In genomic region chr2:45833968-45834344, GRCh38 we compare ENCODE assay signal across 10 cellular contexts.
DNase-seq lines count a peak whose midpoint lies in the region; ATAC-seq and TF ChIP-seq lines count a peak whose summit lies in the region.
"Had no signal": no experiment of that assay in that cellular context is flagged by ENCODE, and none has a peak within 500 bp of the region (broad histone marks: within the 10 kb centered on the region; RNA-seq: fewer than 3 reads in every experiment).

No MANE protein-coding gene starts in this region.

- H3K36me3 ChIP-seq in CD8-positive, alpha-beta T cell (ENCODE audit: insufficient read depth, low read length) = no peaks in the 10 kb centered on the region
- H3K36me3 ChIP-seq: SJSA1 had no signal

- peaks cover 15% of the 10 kb centered on the region for H3K9me3 Mint-ChIP-seq in CD8-positive, alpha-beta T cell

- no peak overlapping the region for H3K4me3 Mint-ChIP-seq in CD8-positive, alpha-beta T cell
- H3K4me3 Mint-ChIP-seq: CD4-positive, alpha-beta memory T cell had no signal

- H3K9me3 ChIP-seq in CD8-positive, alpha-beta T cell (ENCODE audit: low read length) = no peaks in the 10 kb centered on the region
- H3K9me3 ChIP-seq: SJSA1 had no signal

- H3K27ac ChIP-seq in CD8-positive, alpha-beta T cell (ENCODE audit: low read depth, low read length) = no peak overlapping the region
- H3K27ac ChIP-seq: SJSA1 had no signal

- peaks cover 4% of the 10 kb centered on the region for H3K36me3 Mint-ChIP-seq in CD8-positive, alpha-beta T cell

- H3K4me1 Mint-ChIP-seq in CD8-positive, alpha-beta T cell (ENCODE audit: low read depth) = peaks cover 4% of the 10 kb centered on the region

- no peak overlapping the region for H3K4me3 ChIP-seq in GM12864 (ENCODE audit: low read depth, low read length)
- no peak overlapping the region for H3K4me3 ChIP-seq in CD8-positive, alpha-beta T cell (ENCODE audit: low read depth, low read length)
- H3K4me3 ChIP-seq: SJSA1 had no signal

- H3K27ac Mint-ChIP-seq in CD8-positive, alpha-beta T cell = no peak overlapping the region
- H3K27ac Mint-ChIP-seq: CD4-positive, alpha-beta memory T cell had no signal

- CTCF ChIA-PET in CD8-positive, alpha-beta T cell (lab: Charles Lee) = interaction anchor here (1.2 kb wide), 1 partner anchor 190 kb away, joined by 3 read pairs; no protein-coding TSS in a partner anchor

- no peaks in the 10 kb centered on the region for H3K27me3 Mint-ChIP-seq in CD8-positive, alpha-beta T cell (ENCODE audit: low read depth)
- H3K27me3 Mint-ChIP-seq: CD4-positive, alpha-beta memory T cell had no signal

- H3K4me1 ChIP-seq in CD8-positive, alpha-beta T cell (ENCODE audit: insufficient read depth, low read length) = no peaks in the 10 kb centered on the region
- H3K4me1 ChIP-seq: SJSA1 had no signal

- intact Hi-C loops in CD8-positive, alpha-beta T cell (cut with DNase I, micrococcal nuclease) = no loop called here

- POLR2A ChIA-PET in CD8-positive, alpha-beta T cell (lab: Charles Lee) = no interaction called here

- TF ChIP-seq CTCF in GM12864 (IDR thresholded peaks at IDR 0.05; ENCODE audit: low read depth, low read length, missing control alignments) (no peak), GM20000 (IDR thresholded peaks at IDR 0.05; ENCODE audit: extremely low read depth, missing control alignments) (no peak)
- no peak for TF ChIP-seq CTCF in CD8-positive, alpha-beta T cell (IDR thresholded peaks at IDR 0.05)

- peak; percentile 62 for ATAC-seq in HG03139 (IDR thresholded peaks at IDR 0.05; ENCODE audit: unreplicated experiment)
- ATAC-seq in CD8-positive, alpha-beta T cell = no peak

- DNase-seq in GM12864 (ENCODE audit: low read depth) (peak; percentile 80), GM20000 (ENCODE audit: low spot score) (peak; percentile 68), SKM-1 (lab: John Stamatoyannopoulos, UW; ENCODE audit: unreplicated experiment) (peak; percentile 84), NCI-H1092 treated with DMSO at 0.1 percent for 48 hours (lab: John Stamatoyannopoulos, UW) (no peak), OCI-M2 (lab: John Stamatoyannopoulos, UW; ENCODE audit: unreplicated experiment) (no peak), LoVo (ENCODE audit: low spot score) (no peak)
- DNase-seq in CD8-positive, alpha-beta T cell = no peak
- DNase-seq: CD4-positive, alpha-beta memory T cell had no signal

- H3K27me3 ChIP-seq in CD8-positive, alpha-beta T cell (ENCODE audit: insufficient read depth, low read length) = no peaks in the 10 kb centered on the region
- H3K27me3 ChIP-seq: SJSA1 had no signal

Comparison
In these comparisons a context has a peak if more than half of its experiments do, and no peak if none do; other contexts are left out.
1. DNase-seq: peak in GM12864 (single experiment), GM20000 (single experiment) and SKM-1 (single experiment); none in NCI-H1092 treated with DMSO at 0.1 percent for 48 hours (single experiment), CD8-positive, alpha-beta T cell (0 of 7), OCI-M2 (single experiment) and LoVo (single experiment).